17 cellular contexts compared by ENCODE assay signal in genomic region chr7:44711528-44711927, GRCh38. TPM values are rescaled to one million over a fixed set of nuclear protein-coding genes. Genes with fewer than 3 reads are reported as not detected.
DNase-seq lines count a peak whose midpoint lies in the region; ATAC-seq and TF ChIP-seq lines count a peak whose summit lies in the region.
"Had no signal": no experiment of that assay in that cellular context is flagged by ENCODE, and none has a peak within 500 bp of the region (broad histone marks: within the 10 kb centered on the region; RNA-seq: fewer than 3 reads in every experiment).

No MANE protein-coding gene starts in this region.

- DNase-seq in activated naive CD4-positive, alpha-beta T cell treated with anti-CD3 and anti-CD28 coated beads, Interleukin-2, amount 50 U/mL, for 72 hours (ENCODE audit: low spot score in 2 of 2) = no peak
- DNase-seq in activated naive CD4-positive, alpha-beta T cell treated with anti-CD3 and anti-CD28 coated beads, Interleukin-2, amount 50 U/mL, for 16 hours = no peak
- DNase-seq in GM20000 (ENCODE audit: low spot score) (peak; percentile 4), posterior vena cava (ENCODE audit: low spot score) (peak; percentile 44), inferior parietal cortex (ENCODE audit: extremely low spot score) (no peak), DMS153 (lab: John Stamatoyannopoulos, UW) (no peak)
- no peak for DNase-seq in effector memory CD4-positive, alpha-beta T cell
- DNase-seq: activated CD4-positive, alpha-beta T cell treated with anti-CD3 and anti-CD28 coated beads for 4 hours; activated CD8-positive, alpha-beta memory T cell treated with anti-CD3 and anti-CD28 coated beads, Interleukin-2, amount 10 ng/mL, durations not matched to agents 7 days and 5 days; Kasumi-1; NCI-H1092; NCI-H2081; testis had no signal

- intact Hi-C loops in posterior vena cava (cut with DNase I) = no loop called here

- H3K9me3 Mint-ChIP-seq in activated naive CD4-positive, alpha-beta T cell treated with anti-CD3 and anti-CD28 coated beads, Interleukin-2, amount 50 U/mL, for 72 hours = no peaks in the 10 kb centered on the region
- H3K9me3 Mint-ChIP-seq: activated T-helper 2 cell treated with anti-CD3 and anti-CD28 coated beads, Interferon-gamma antibody, Interleukin-2, Interleukin-4, amounts not matched to agents 10 μg/mL and 5 μg/mL and 100 μg/mL, durations not matched to agents 14 hours and 24 hours and 36 hours; brain had no signal

- no peak for ATAC-seq in activated naive CD4-positive, alpha-beta T cell treated with anti-CD3 and anti-CD28 coated beads, Interleukin-2, amount 50 U/mL, for 72 hours
- ATAC-seq in HG03095 (IDR thresholded peaks at IDR 0.05; ENCODE audit: unreplicated experiment) = no peak
- ATAC-seq: activated CD8-positive, alpha-beta memory T cell treated with anti-CD3 and anti-CD28 coated beads, Interleukin-2, amount 10 ng/mL, durations not matched to agents 7 days and 5 days had no signal

- H3K27ac Mint-ChIP-seq in activated naive CD4-positive, alpha-beta T cell treated with anti-CD3 and anti-CD28 coated beads, Interleukin-2, amount 50 U/mL, for 72 hours = peak overlapping the region; percentile 49 to 92
- H3K27ac Mint-ChIP-seq: activated CD8-positive, alpha-beta memory T cell treated with anti-CD3 and anti-CD28 coated beads, Interleukin-2, amount 10 ng/mL, durations not matched to agents 7 days and 5 days had no signal

- H3K9me3 ChIP-seq in effector memory CD4-positive, alpha-beta T cell (ENCODE audit: control insufficient read depth, low read length) = no peaks in the 10 kb centered on the region
- H3K9me3 ChIP-seq: BLaER1 treated with 17β-estradiol and CSF1 and Interleukin-3, amounts not matched to agents 10 nM and 100 nM; testis had no signal

- no peaks in the 10 kb centered on the region for H3K36me3 Mint-ChIP-seq in activated naive CD4-positive, alpha-beta T cell treated with anti-CD3 and anti-CD28 coated beads, Interleukin-2, amount 50 U/mL, for 72 hours

- H3K4me1 ChIP-seq in effector memory CD4-positive, alpha-beta T cell (ENCODE audit: control insufficient read depth, insufficient read depth, low read length, poor library complexity, severe bottlenecking) = peaks cover 6% of the 10 kb centered on the region
- H3K4me1 ChIP-seq: BLaER1 treated with 17β-estradiol and CSF1 and Interleukin-3, amounts not matched to agents 10 nM and 100 nM; testis had no signal

- H3K27me3 ChIP-seq in effector memory CD4-positive, alpha-beta T cell (replicated peaks; ENCODE audit: control insufficient read depth, insufficient read depth, low read length, poor library complexity, severe bottlenecking) = no peaks in the 10 kb centered on the region
- H3K27me3 ChIP-seq: BLaER1 treated with 17β-estradiol and CSF1 and Interleukin-3, amounts not matched to agents 10 nM and 100 nM; testis had no signal

- H3K36me3 ChIP-seq in effector memory CD4-positive, alpha-beta T cell (ENCODE audit: control insufficient read depth, insufficient read depth, low read length) = peaks cover 26% of the 10 kb centered on the region

- no peak overlapping the region for H3K4me3 ChIP-seq in effector memory CD4-positive, alpha-beta T cell (ENCODE audit: insufficient read depth, low read depth, low read length, poor library complexity, severe bottlenecking)
- H3K4me3 ChIP-seq: BLaER1 treated with 17β-estradiol and CSF1 and Interleukin-3, amounts not matched to agents 10 nM and 100 nM; testis had no signal

- TF ChIP-seq CTCF in GM20000 (IDR thresholded peaks at IDR 0.05; ENCODE audit: extremely low read depth, missing control alignments) = no peak

- peak overlapping the region; percentile 6 for H3K27ac ChIP-seq in effector memory CD4-positive, alpha-beta T cell (ENCODE audit: insufficient read depth, low read length, poor library complexity, severe bottlenecking)
- H3K27ac ChIP-seq: BLaER1 treated with 17β-estradiol and CSF1 and Interleukin-3, amounts not matched to agents 10 nM and 100 nM; testis had no signal

RNA-seq across cellular contexts. Expression of gene ZMIZ2, which starts 37.1 kb away (rescaled TPM):
- 100 to 1,000 TPM; 124 to 176 TPM for total RNA-seq in activated naive CD4-positive, alpha-beta T cell treated with anti-CD3 and anti-CD28 coated beads, Interleukin-2, amount 50 U/mL, for 72 hours
- 10 to 100 TPM; 52.2 to 67.1 TPM for total RNA-seq in posterior vena cava

Comparison
In these comparisons a context has a peak if more than half of its experiments do, and no peak if none do; other contexts are left out.
1. DNase-seq: peak in GM20000 (single experiment) and posterior vena cava (single experiment); none in activated naive CD4-positive, alpha-beta T cell treated with anti-CD3 and anti-CD28 coated beads, Interleukin-2, amount 50 U/mL, for 72 hours (0 of 2), activated naive CD4-positive, alpha-beta T cell treated with anti-CD3 and anti-CD28 coated beads, Interleukin-2, amount 50 U/mL, for 16 hours (single experiment), effector memory CD4-positive, alpha-beta T cell (0 of 3), inferior parietal cortex (single experiment) and DMS153 (single experiment).